ENCODE assay signal across 21 cellular contexts in the genomic region with DNA sequence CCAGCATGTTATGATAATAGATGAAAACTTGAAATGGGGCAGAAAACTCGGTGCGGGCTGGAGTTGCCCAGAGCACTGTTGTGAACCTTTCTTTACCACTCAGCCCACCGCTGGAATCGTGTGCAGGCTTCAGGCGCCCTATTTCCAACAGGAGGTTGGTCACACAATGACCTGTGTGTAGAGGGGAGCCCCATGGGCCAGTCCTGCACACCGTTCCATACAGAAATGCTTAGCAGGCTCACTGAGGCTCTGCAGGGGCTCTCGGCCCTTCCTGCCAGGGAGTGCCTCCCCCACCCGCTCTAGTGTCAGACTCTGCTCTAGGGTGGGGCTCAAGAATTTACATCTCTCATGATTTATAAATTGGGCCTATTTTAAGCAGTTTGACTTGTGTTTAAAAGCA. TPM values are rescaled to one million over a fixed set of nuclear protein-coding genes. Genes with fewer than 3 reads are reported as not detected.
DNase-seq lines count a peak whose midpoint lies in the region; ATAC-seq and TF ChIP-seq lines count a peak whose summit lies in the region.
"Had no signal": no experiment of that assay in that cellular context is flagged by ENCODE, and none has a peak within 500 bp of the region (broad histone marks: within the 10 kb centered on the region; RNA-seq: fewer than 3 reads in every experiment).

No MANE protein-coding gene starts in this region.

- DNase-seq in GM23248 (no peak), tibial nerve (ENCODE audit: low spot score in 2 of 2) (no peak), NCI-H2029 treated with DMSO at 0.1 percent for 48 hours (lab: John Stamatoyannopoulos, UW) (no peak), T-helper 2 cell (no peak)
- no peak for DNase-seq in central memory CD8-positive, alpha-beta T cell (ENCODE audit: low spot score in 2 of 2)
- no peak for DNase-seq in activated naive CD4-positive, alpha-beta T cell treated with Interleukin-2 at 50 U/mL for 16 hours
- DNase-seq: CD4-positive, alpha-beta T cell; DND-41; GDM1; KBM-7; NCI-H1092; NCI-H2107; NCI-H226; NCI-H526 treated with DMSO at 0.1 percent for 48 hours; NK-92 treated with Interleukin-12 subunit alpha and Interleukin-12 subunit beta, amount 100 ng/mL, for 24 hours; OCI-M1 had no signal

- no peaks in the 10 kb centered on the region for H3K27me3 ChIP-seq in GM23248 (replicated peaks; ENCODE audit: insufficient read depth)
- no peaks in the 10 kb centered on the region for H3K27me3 ChIP-seq in tibial nerve

- H3K79me2 ChIP-seq in GM23248 (ENCODE audit: insufficient read depth), result peaks cover 24% of the 10 kb centered on the region

- H3K4me3 ChIP-seq in GM23248 (no peak overlapping the region; the same call in 1 of the 2 replicates), tibial nerve (no peak overlapping the region)
- H3K4me3 ChIP-seq: A549 had no signal

- H3F3A ChIP-seq in GM23248 (ENCODE audit: insufficient read depth), result peaks cover 28% of the 10 kb centered on the region

- H3K27ac ChIP-seq in GM23248 (peak overlapping the region; percentile 86), tibial nerve (peak overlapping the region; percentile 2 to 86 (median 40))
- H3K27ac ChIP-seq: A549, RWPE1 had no signal

- WGBS in GM23248 (ENCODE audit: low coverage in 1 of 2, low lambda C conversion rate in 2 of 2, missing lambda C conversion rate in 2 of 2), 2 experiments, result 70 to 71% methylated on average over 8 of the region's 8 CpGs
- WGBS in tibial nerve, 2 donors, result 59 to 77% methylated on average over 8 of the region's 8 CpGs

- H3K27ac Mint-ChIP-seq in central memory CD8-positive, alpha-beta T cell (ENCODE audit: low read depth), result peak overlapping the region; percentile 39
- H3K27ac Mint-ChIP-seq in nephron, result peak overlapping the region; percentile 65 to 74 (median 69)
- H3K27ac Mint-ChIP-seq: CD4-positive, alpha-beta T cell had no signal

- H3K9me3 ChIP-seq in GM23248 (ENCODE audit: low read depth) (no peaks in the 10 kb centered on the region), tibial nerve (no peaks in the 10 kb centered on the region)
- H3K9me3 ChIP-seq: A549 had no signal

- H3K4me1 Mint-ChIP-seq in central memory CD8-positive, alpha-beta T cell, result peaks cover 22% of the 10 kb centered on the region
- H3K4me1 Mint-ChIP-seq in nephron, result peaks cover 25% of the 10 kb centered on the region

- H3K9me2 ChIP-seq in GM23248 (ENCODE audit: insufficient read depth), result no peaks in the 10 kb centered on the region

- peaks cover 11% of the 10 kb centered on the region; the same call in 1 of the 2 replicates for H4K20me1 ChIP-seq in GM23248 (ENCODE audit: insufficient read depth)

- H3K36me3 Mint-ChIP-seq in central memory CD8-positive, alpha-beta T cell (ENCODE audit: insufficient read depth), result peaks cover 48% of the 10 kb centered on the region
- H3K36me3 Mint-ChIP-seq in nephron (ENCODE audit: low read depth), result peaks cover 51% of the 10 kb centered on the region

- in situ Hi-C loops in GM23248 (cut with MboI), result loop anchor here (25.0 kb wide), 1 partner anchor 858 kb away; no protein-coding TSS in a partner anchor

- H3K4me1 ChIP-seq in GM23248 (ENCODE audit: insufficient read depth) (peaks cover 13% of the 10 kb centered on the region), tibial nerve (peaks cover 0 to 45% (median 0%) of the 10 kb centered on the region in 4 donors)
- H3K4me1 ChIP-seq: A549 had no signal

- H3K9me3 Mint-ChIP-seq in central memory CD8-positive, alpha-beta T cell, result no peaks in the 10 kb centered on the region
- no peaks in the 10 kb centered on the region for H3K9me3 Mint-ChIP-seq in nephron
- H3K9me3 Mint-ChIP-seq: CD4-positive, alpha-beta T cell had no signal

- H3K9ac ChIP-seq in GM23248, result peak overlapping the region; percentile 68

- peak overlapping the region; percentile 50 for H3K4me2 ChIP-seq in GM23248 (ENCODE audit: unreplicated experiment)
- H3K4me2 ChIP-seq: A549 had no signal

- no peak for TF ChIP-seq POLR2A in tibial nerve (IDR thresholded peaks at IDR 0.05)

- no peaks in the 10 kb centered on the region for H3K27me3 Mint-ChIP-seq in central memory CD8-positive, alpha-beta T cell
- no peaks in the 10 kb centered on the region for H3K27me3 Mint-ChIP-seq in nephron (ENCODE audit: low read depth)
- H3K27me3 Mint-ChIP-seq: CD4-positive, alpha-beta T cell had no signal

- peaks cover 31% of the 10 kb centered on the region for H3K36me3 ChIP-seq in GM23248 (ENCODE audit: low read depth)
- peaks cover 0 to 82% (median 25%) of the 10 kb centered on the region in 3 donors for H3K36me3 ChIP-seq in tibial nerve

- ATAC-seq in central memory CD8-positive, alpha-beta T cell (replicated peaks; ENCODE audit: extremely low read depth, poor library complexity, severe bottlenecking), result no peak
- ATAC-seq: A549 had no signal

- no peak for TF ChIP-seq EP300 in tibial nerve (IDR thresholded peaks at IDR 0.05)

- TF ChIP-seq CTCF in nephron (IDR thresholded peaks at IDR 0.05; ENCODE audit: unreplicated experiment in 3 of 3) (no peak), tibial nerve (IDR thresholded peaks at IDR 0.05) (no peak)

- no peak overlapping the region for H3K4me3 Mint-ChIP-seq in central memory CD8-positive, alpha-beta T cell
- no peak overlapping the region for H3K4me3 Mint-ChIP-seq in nephron
- H3K4me3 Mint-ChIP-seq: CD4-positive, alpha-beta T cell had no signal

- H2AFZ ChIP-seq in GM23248, result no peak overlapping the region

RNA-seq across cellular contexts. Expression of gene SHH, which starts 42.1 kb away (rescaled TPM):
- not detected in 2 replicates for total RNA-seq in GM23248 (2014; rRNA removed; shearing (Covaris generic))
- not detected in 2 replicates for polyA plus RNA-seq in GM23248 (2016; fragmentation: Nextera tagmentation; extraction: Ambion mirVana)
- 10 to 100 TPM in 2 of 4 donors, 1 to 10 TPM in 2; 7.7 to 16.2 (median 11.3) TPM for total RNA-seq in tibial nerve
- total RNA-seq: CD4-positive, alpha-beta T cell; H4; M059J had no signal
